In genomic region chr19:48964205-48965032, GRCh38 we compare ENCODE assay signal across 6 cellular contexts. TPM values are rescaled to one million over a fixed set of nuclear protein-coding genes. Genes with fewer than 3 reads are reported as not detected.
DNase-seq lines count a peak whose midpoint lies in the region; ATAC-seq, FAIRE-seq and TF ChIP-seq lines count a peak whose summit lies in the region.

No MANE protein-coding gene starts in this region.

- DNase-seq in HuH-7 (ENCODE audit: low spot score) = peak; percentile 59
- DNase-seq in astrocyte (ENCODE audit: low read depth) = peak; percentile 39
- peak in 3 of 9 donors; percentile 27 to 36 (median 28) for DNase-seq in naive thymus-derived CD4-positive, alpha-beta T cell

- peaks cover 37% of the 10 kb centered on the region for H4K20me1 ChIP-seq in astrocyte (ENCODE audit: insufficient read depth, low read length)

- POLR2A ChIA-PET in naive thymus-derived CD4-positive, alpha-beta T cell (lab: Charles Lee) = interaction anchor here (0.6 to 5.3 kb wide), 17 partner anchors 10 to 327 kb away, joined by 3 to 58 read pairs (median 4); partner anchors contain the start of genes BAX, CA11, DBP and GYS1

- intact Hi-C loops in naive thymus-derived CD4-positive, alpha-beta T cell (cut with micrococcal nuclease) = loop anchor here (1.0 to 5.0 kb wide), 15 partner anchors 9 to 632 kb away; partner anchors contain the start of genes CA11 (in 2 of the 2), GYS1 (in 2 of the 2), NUCB1 (in 2 of the 2) and RUVBL2 (in 2 of the 2)

- peak overlapping the region; percentile 83 for H3K4me3 Mint-ChIP-seq in astrocyte (ENCODE audit: unreplicated experiment)
- peak overlapping the region; percentile 94 to 100 (median 99) for H3K4me3 Mint-ChIP-seq in naive thymus-derived CD4-positive, alpha-beta T cell

- TF ChIP-seq CTCF in astrocyte (IDR thresholded peaks at IDR 0.05; ENCODE audit: insufficient read depth, low read depth, low read length) = no peak

- no peaks in the 10 kb centered on the region for H3K27me3 ChIP-seq in astrocyte (ENCODE audit: insufficient read depth, low read length)
- no peaks in the 10 kb centered on the region for H3K27me3 ChIP-seq in naive thymus-derived CD4-positive, alpha-beta T cell (ENCODE audit: control insufficient read depth in 2 of 2, insufficient read depth in 2 of 2, low read length in 2 of 2)

- peak overlapping the region; percentile 98 for H3K27ac ChIP-seq in astrocyte (ENCODE audit: low read depth, low read length)
- peak overlapping the region; percentile 68 for H3K27ac ChIP-seq in naive thymus-derived CD4-positive, alpha-beta T cell (ENCODE audit: low read depth, low read length)

- ATAC-seq in naive thymus-derived CD4-positive, alpha-beta T cell = no peak
- ATAC-seq in HG03097 (IDR thresholded peaks at IDR 0.05; ENCODE audit: low FRiP score, unreplicated experiment) = no peak
- ATAC-seq in HG02759 (IDR thresholded peaks at IDR 0.05; ENCODE audit: unreplicated experiment) = no peak
- ATAC-seq in GM21576 (IDR thresholded peaks at IDR 0.05; ENCODE audit: unreplicated experiment) = no peak

- peak overlapping the region; percentile 99 for H3K27ac Mint-ChIP-seq in astrocyte (ENCODE audit: unreplicated experiment)
- peak overlapping the region; percentile 92 to 100 (median 97) for H3K27ac Mint-ChIP-seq in naive thymus-derived CD4-positive, alpha-beta T cell

- no peaks in the 10 kb centered on the region for H3K9me3 ChIP-seq in astrocyte (ENCODE audit: insufficient read depth, low read depth, low read length)
- no peaks in the 10 kb centered on the region for H3K9me3 ChIP-seq in naive thymus-derived CD4-positive, alpha-beta T cell (ENCODE audit: control insufficient read depth in 2 of 3, low read length in 3 of 3)

- H3K4me1 Mint-ChIP-seq in astrocyte (ENCODE audit: low read depth, unreplicated experiment) = peaks cover 33% of the 10 kb centered on the region
- H3K4me1 Mint-ChIP-seq in naive thymus-derived CD4-positive, alpha-beta T cell = peaks cover 42 to 74% (median 62%) of the 10 kb centered on the region in 7 donors

- H3K4me3 ChIP-seq in astrocyte (ENCODE audit: insufficient read depth, low read depth, low read length) = no peak overlapping the region
- H3K4me3 ChIP-seq in naive thymus-derived CD4-positive, alpha-beta T cell (ENCODE audit: low read length) = peak overlapping the region; percentile 43

- CTCF ChIA-PET in naive thymus-derived CD4-positive, alpha-beta T cell (lab: Charles Lee) = interaction anchor here (0.7 kb wide), 1 partner anchor 642 kb away, joined by 3 read pairs; no protein-coding TSS in a partner anchor

- no peak overlapping the region for H2AFZ ChIP-seq in astrocyte (ENCODE audit: low read depth, low read length)

- H3K27me3 Mint-ChIP-seq in astrocyte (ENCODE audit: low read depth, unreplicated experiment) = no peaks in the 10 kb centered on the region
- no peaks in the 10 kb centered on the region for H3K27me3 Mint-ChIP-seq in naive thymus-derived CD4-positive, alpha-beta T cell

- peaks cover 20% of the 10 kb centered on the region for H3K79me2 ChIP-seq in astrocyte (ENCODE audit: insufficient read depth, low read length)

- no peaks in the 10 kb centered on the region for H3K9me3 Mint-ChIP-seq in astrocyte (ENCODE audit: unreplicated experiment)
- peaks cover 0 to 5% (median 0%) of the 10 kb centered on the region in 11 donors for H3K9me3 Mint-ChIP-seq in naive thymus-derived CD4-positive, alpha-beta T cell

- FAIRE-seq in astrocyte (lab: Jason Lieb, UNC) = no peak

- peaks cover 17% of the 10 kb centered on the region for H3K36me3 Mint-ChIP-seq in astrocyte (ENCODE audit: low read depth, unreplicated experiment)
- peaks cover 0 to 30% (median 11%) of the 10 kb centered on the region in 5 donors for H3K36me3 Mint-ChIP-seq in naive thymus-derived CD4-positive, alpha-beta T cell

- H3K4me2 ChIP-seq in astrocyte (ENCODE audit: low read length) = peak overlapping the region; percentile 90

- H3K9ac ChIP-seq in astrocyte (ENCODE audit: low read length) = peak overlapping the region; percentile 77

- peaks cover 11% of the 10 kb centered on the region for H3K36me3 ChIP-seq in astrocyte (ENCODE audit: insufficient read depth, low read length)
- peaks cover 0 to 33% (median 6%) of the 10 kb centered on the region in 3 experiments for H3K36me3 ChIP-seq in naive thymus-derived CD4-positive, alpha-beta T cell (ENCODE audit: control insufficient read depth in 2 of 3, insufficient read depth in 3 of 3, low read length in 3 of 3)

- peaks cover 40% of the 10 kb centered on the region for H3K4me1 ChIP-seq in astrocyte (ENCODE audit: insufficient read depth, low read length)
- peaks cover 30 to 37% of the 10 kb centered on the region in 2 donors for H3K4me1 ChIP-seq in naive thymus-derived CD4-positive, alpha-beta T cell (ENCODE audit: control insufficient read depth in 2 of 2, insufficient read depth in 2 of 2, low read length in 2 of 2)

RNA-seq across cellular contexts. Expression of gene FTL, which starts 0.7 kb away (rescaled TPM):
- total RNA-seq in astrocyte = 3,402 and 4,020 TPM in 2 replicates
- total RNA-seq in naive thymus-derived CD4-positive, alpha-beta T cell = 1,000 to 10,000 TPM in 4 of 5 experiments, 100 to 1,000 TPM in 1; 888 to 1,929 (median 1,286) TPM
- polyA plus RNA-seq in naive thymus-derived CD4-positive, alpha-beta T cell = 1,000 to 10,000 TPM; 3,820 to 4,967 TPM

RNA-seq across cellular contexts. Expression of gene BAX, which starts 9.7 kb away (rescaled TPM):
- total RNA-seq in astrocyte = 169 and 174 TPM in 2 replicates
- total RNA-seq in naive thymus-derived CD4-positive, alpha-beta T cell = 100 to 1,000 TPM in 3 of 5 experiments, 10 to 100 TPM in 2; 78.7 to 355 (median 122) TPM
- 10 to 100 TPM; 49.1 to 66.3 TPM for polyA plus RNA-seq in naive thymus-derived CD4-positive, alpha-beta T cell

RNA-seq across cellular contexts. Expression of gene GYS1, which starts 28.7 kb away (rescaled TPM):
- 86.0 and 86.8 TPM in 2 replicates for total RNA-seq in astrocyte
- total RNA-seq in naive thymus-derived CD4-positive, alpha-beta T cell = 10 to 100 TPM; 27.3 to 82.3 (median 50.7) TPM
- 10 to 100 TPM; 22.6 to 40.3 TPM for polyA plus RNA-seq in naive thymus-derived CD4-positive, alpha-beta T cell

RNA-seq across cellular contexts. Expression of gene RUVBL2, which starts 29.3 kb away (rescaled TPM):
- total RNA-seq in astrocyte = 105 and 106 TPM in 2 replicates
- 10 to 100 TPM; 23.4 to 94.0 (median 24.1) TPM for total RNA-seq in naive thymus-derived CD4-positive, alpha-beta T cell
- 10 to 100 TPM; 58.7 to 72.9 TPM for polyA plus RNA-seq in naive thymus-derived CD4-positive, alpha-beta T cell

RNA-seq across cellular contexts. Expression of gene DHDH, which starts 30.9 kb away (rescaled TPM):
- total RNA-seq in astrocyte = 0.45 TPM in 1 of 2 replicates, not detected in the other
- 1 to 10 TPM; 1.1 to 1.7 (median 1.3) TPM for total RNA-seq in naive thymus-derived CD4-positive, alpha-beta T cell
- polyA plus RNA-seq in naive thymus-derived CD4-positive, alpha-beta T cell = 1 to 10 TPM; 1.0 to 2.7 TPM
